ENCODE assay signal across 19 cellular contexts in the genomic region with DNA sequence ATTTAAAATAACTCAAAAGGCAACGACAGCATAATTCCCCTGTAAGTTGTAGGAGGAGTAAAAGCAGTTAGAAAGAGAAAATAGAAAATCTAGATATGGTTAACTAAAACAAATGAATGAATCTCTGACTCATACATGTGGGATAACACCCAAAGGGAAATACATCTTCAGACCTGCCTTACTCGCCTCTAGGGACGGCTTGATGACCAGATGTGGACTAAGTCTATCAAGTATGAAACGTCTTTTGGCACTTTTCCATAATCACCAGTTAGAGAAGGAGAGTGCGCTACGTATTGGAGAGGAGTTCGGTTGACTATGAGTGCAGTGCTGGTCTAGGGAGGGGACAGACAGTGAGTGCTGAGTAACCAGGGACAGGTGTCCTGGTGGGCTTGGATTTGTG.
A peak's percentile ranks its signal among the peaks of the same experiment; 100 is the strongest.
DNase-seq lines count a peak whose midpoint lies in the region; ATAC-seq, FAIRE-seq and TF ChIP-seq lines count a peak whose summit lies in the region.
"Had no signal": no experiment of that assay in that cellular context is flagged by ENCODE, and none has a peak within 500 bp of the region (broad histone marks: within the 10 kb centered on the region; RNA-seq: fewer than 3 reads in every experiment).

No MANE protein-coding gene starts in this region.

- H3K27me3 ChIP-seq in mammary epithelial cell (ENCODE audit: insufficient read depth, low read length) (peaks cover 6% of the 10 kb centered on the region), breast epithelium (peaks cover 0 to 36% of the 10 kb centered on the region in 2 donors), astrocyte (ENCODE audit: insufficient read depth, low read length) (peaks cover 25% of the 10 kb centered on the region), foreskin keratinocyte (no peaks in the 10 kb centered on the region), adrenal gland (no peaks in the 10 kb centered on the region), BE2C (peaks cover 4% of the 10 kb centered on the region; the same call in 1 of the 2 replicates)

- WGBS in mammary epithelial cell (ENCODE audit: low coverage, missing lambda C conversion rate): 32% methylated on average over 7 of the region's 7 CpGs
- WGBS in adrenal gland, 4 donors: 58 to 65% (median 63%) methylated on average over 7 of the region's 7 CpGs

- no peaks in the 10 kb centered on the region for H3K36me3 Mint-ChIP-seq in astrocyte (ENCODE audit: low read depth, unreplicated experiment)
- H3K36me3 Mint-ChIP-seq: IgD-negative memory B cell had no signal

- DNase-seq in mammary epithelial cell (peak; percentile 16), breast epithelium (ENCODE audit: low spot score in 2 of 2) (no peak), astrocyte (ENCODE audit: low read depth) (peak; percentile 8), foreskin keratinocyte (peak; percentile 13 to 70), adrenal gland (no peak), HPDE6-E6E7 (ENCODE audit: extremely low spot score) (no peak), BE2C (no peak)
- no peak for DNase-seq in stimulated activated CD4-positive, alpha-beta T cell treated with anti-CD3 and anti-CD28 coated beads, Interleukin-2, amount 100 ng/mL, for 24 hours
- DNase-seq: CD4-positive, alpha-beta T cell; DMS153; DMS79; EL; H9 had no signal

- no peak overlapping the region for H3K27ac ChIP-seq in mammary epithelial cell (ENCODE audit: insufficient read depth, low read depth, low read length)
- no peak overlapping the region for H3K27ac ChIP-seq in breast epithelium
- H3K27ac ChIP-seq in astrocyte (ENCODE audit: low read depth, low read length): no peak overlapping the region
- H3K27ac ChIP-seq in foreskin keratinocyte: no peak overlapping the region
- H3K27ac ChIP-seq in adrenal gland: no peak overlapping the region
- H3K27ac ChIP-seq: 22Rv1, C4-2B had no signal

- in situ Hi-C loops in mammary epithelial cell (cut with MboI; ENCODE audit: low sequenced_read_pairs in 2 of 2): no loop called here

- H3K4me3 ChIP-seq in mammary epithelial cell (replicated peaks in 1 of 3; ENCODE audit: insufficient read depth in 1 of 3, low read depth in 2 of 3, low read length in 3 of 3) (no peak overlapping the region), breast epithelium (no peak overlapping the region), astrocyte (ENCODE audit: insufficient read depth, low read depth, low read length) (no peak overlapping the region), adrenal gland (no peak overlapping the region), BE2C (ENCODE audit: low read depth, low read length) (no peak overlapping the region)
- H3K4me3 ChIP-seq: GM12878 had no signal

- H3K36me3 ChIP-seq in mammary epithelial cell (ENCODE audit: insufficient read depth, low read length) (no peaks in the 10 kb centered on the region), breast epithelium (no peaks in the 10 kb centered on the region), astrocyte (ENCODE audit: insufficient read depth, low read length) (no peaks in the 10 kb centered on the region), adrenal gland (replicated peaks in 1 of 2) (no peaks in the 10 kb centered on the region), BE2C (no peaks in the 10 kb centered on the region)

- no peak for FAIRE-seq in astrocyte (lab: Jason Lieb, UNC)
- FAIRE-seq: GM12878, H1, HepG2 had no signal

- intact Hi-C loops in mammary epithelial cell (cut with micrococcal nuclease) (no loop called here), breast epithelium (cut with DNase I; ENCODE audit: low total_unique reads) (no loop called here), adrenal gland (cut with DNase I) (no loop called here)

- no peaks in the 10 kb centered on the region for H3K9me3 ChIP-seq in mammary epithelial cell (replicated peaks; ENCODE audit: insufficient read depth, low read length)
- no peaks in the 10 kb centered on the region for H3K9me3 ChIP-seq in breast epithelium
- no peaks in the 10 kb centered on the region for H3K9me3 ChIP-seq in astrocyte (ENCODE audit: insufficient read depth, low read depth, low read length)
- H3K9me3 ChIP-seq in adrenal gland (replicated peaks in 1 of 3): no peaks in the 10 kb centered on the region
- H3K9me3 ChIP-seq in BE2C: no peaks in the 10 kb centered on the region

- H3K4me2 ChIP-seq in mammary epithelial cell (ENCODE audit: insufficient read depth, low read depth, low read length) (peak overlapping the region; percentile 51), astrocyte (ENCODE audit: low read length) (no peak overlapping the region)

- H3K27ac Mint-ChIP-seq in astrocyte (ENCODE audit: unreplicated experiment): no peak overlapping the region
- H3K27ac Mint-ChIP-seq: CD4-positive, alpha-beta T cell; H9 had no signal

- no peak for TF ChIP-seq POLR2A in breast epithelium (IDR thresholded peaks at IDR 0.05)
- TF ChIP-seq POLR2A in adrenal gland (IDR thresholded peaks at IDR 0.05): no peak

- H4K20me1 ChIP-seq in mammary epithelial cell (ENCODE audit: insufficient read depth, low read length) (no peaks in the 10 kb centered on the region), astrocyte (ENCODE audit: insufficient read depth, low read length) (no peaks in the 10 kb centered on the region)

- H2AFZ ChIP-seq in mammary epithelial cell (ENCODE audit: low read depth, low read length): no peak overlapping the region
- H2AFZ ChIP-seq in astrocyte (ENCODE audit: low read depth, low read length): no peak overlapping the region

- no TSS peak for BruUV-seq in mammary epithelial cell (replicated peaks; lab: Mats Ljungman, UMichigan)

- CTCF ChIA-PET in mammary epithelial cell (lab: Charles Lee; ENCODE audit: low non-redundant PET): no interaction called here

- H3K4me3 Mint-ChIP-seq in astrocyte (ENCODE audit: unreplicated experiment): no peak overlapping the region
- H3K4me3 Mint-ChIP-seq: CD4-positive, alpha-beta T cell; H9; IgD-negative memory B cell had no signal

- H3K4me1 ChIP-seq in mammary epithelial cell (ENCODE audit: insufficient read depth, low read length) (peaks cover 18% of the 10 kb centered on the region), breast epithelium (no peaks in the 10 kb centered on the region), astrocyte (ENCODE audit: insufficient read depth, low read length) (no peaks in the 10 kb centered on the region), foreskin keratinocyte (no peaks in the 10 kb centered on the region), adrenal gland (replicated peaks in 1 of 2) (no peaks in the 10 kb centered on the region), BE2C (no peaks in the 10 kb centered on the region)

- TF ChIP-seq CTCF in mammary epithelial cell (conservative IDR thresholded peaks at IDR 0.05 in 1 of 2, IDR thresholded peaks at IDR 0.05 in 1 of 2; ENCODE audit: extremely low read depth in 1 of 2, insufficient read depth in 1 of 2, low read depth in 1 of 2, low read length in 2 of 2): no peak
- no peak for TF ChIP-seq CTCF in breast epithelium (IDR thresholded peaks at IDR 0.05)
- TF ChIP-seq CTCF in astrocyte (IDR thresholded peaks at IDR 0.05; ENCODE audit: insufficient read depth, low read depth, low read length): no peak
- no peak for TF ChIP-seq CTCF in foreskin keratinocyte (conservative IDR thresholded peaks at IDR 0.05)
- no peak for TF ChIP-seq CTCF in adrenal gland (IDR thresholded peaks at IDR 0.05)
- TF ChIP-seq CTCF in BE2C (IDR thresholded peaks at IDR 0.05; ENCODE audit: low read depth, low read length): no peak

- H3K27me3 Mint-ChIP-seq in astrocyte (ENCODE audit: low read depth, unreplicated experiment): peaks cover 32% of the 10 kb centered on the region

- H3K9me3 Mint-ChIP-seq in astrocyte (ENCODE audit: unreplicated experiment): no peaks in the 10 kb centered on the region
- H3K9me3 Mint-ChIP-seq: CD4-positive, alpha-beta T cell; H9 had no signal

- H3K9ac ChIP-seq in mammary epithelial cell (ENCODE audit: insufficient read depth, low read length): no peak overlapping the region
- no peak overlapping the region for H3K9ac ChIP-seq in astrocyte (ENCODE audit: low read length)

- H3K4me1 Mint-ChIP-seq in astrocyte (ENCODE audit: low read depth, unreplicated experiment): no peaks in the 10 kb centered on the region
- H3K4me1 Mint-ChIP-seq: IgD-negative memory B cell had no signal

- ATAC-seq in foreskin keratinocyte: peak; percentile 58
- ATAC-seq: GM12878, HepG2 had no signal

- dilution Hi-C loops in mammary epithelial cell (cut with HindIII; ENCODE audit: low sequenced_read_pairs): no loop called here

- H3K79me2 ChIP-seq in mammary epithelial cell (ENCODE audit: insufficient read depth, low read length) (no peaks in the 10 kb centered on the region), astrocyte (ENCODE audit: insufficient read depth, low read length) (no peaks in the 10 kb centered on the region)

Comparison
In these comparisons a context has a peak if more than half of its experiments do, and no peak if none do; other contexts are left out.
1. DNase-seq: peak in mammary epithelial cell (single experiment), astrocyte (single experiment) and foreskin keratinocyte (2 of 2); none in breast epithelium (0 of 2), adrenal gland (0 of 7), stimulated activated CD4-positive, alpha-beta T cell treated with anti-CD3 and anti-CD28 coated beads, Interleukin-2, amount 100 ng/mL, for 24 hours (0 of 2), HPDE6-E6E7 (single experiment) and BE2C (single experiment).